In genomic region chr20:59776059-59776603, GRCh38 we compare ENCODE assay signal across 16 cellular contexts.
DNase-seq lines count a peak whose midpoint lies in the region; ATAC-seq lines count a peak whose summit lies in the region.
"Had no signal": no experiment of that assay in that cellular context is flagged by ENCODE, and none has a peak within 500 bp of the region (broad histone marks: within the 10 kb centered on the region; RNA-seq: fewer than 3 reads in every experiment).

No MANE protein-coding gene starts in this region.

- H3K4me3 Mint-ChIP-seq in activated CD8-positive, alpha-beta memory T cell treated with anti-CD3 and anti-CD28 coated beads, Interleukin-2, amount 10 ng/mL, durations not matched to agents 7 days and 5 days, result no peak overlapping the region
- H3K4me3 Mint-ChIP-seq: CD8-positive, alpha-beta memory T cell; GM23338 had no signal

- DNase-seq in activated effector memory CD4-positive, alpha-beta T cell treated with anti-CD3 and anti-CD28 coated beads, Interleukin-2, amount 50 U/mL, for 16 hours, result peak; percentile 37
- DNase-seq in activated effector memory CD4-positive, alpha-beta T cell treated with Interleukin-2 at 50 U/mL for 16 hours, result no peak
- peak; percentile 19 for DNase-seq in activated CD8-positive, alpha-beta memory T cell treated with anti-CD3 and anti-CD28 coated beads, Interleukin-2, amount 10 ng/mL, durations not matched to agents 7 days and 5 days
- DNase-seq in mesenteric fat pad (ENCODE audit: low spot score) (peak; percentile 68), ureter (ENCODE audit: low spot score) (peak; percentile 27), H4 (ENCODE audit: low spot score) (no peak)
- DNase-seq in activated naive CD4-positive, alpha-beta T cell treated with anti-CD3 and anti-CD28 coated beads, Interleukin-2, amount 50 U/mL, for 16 hours, result no peak
- DNase-seq: CD8-positive, alpha-beta memory T cell; GDM1; NCI-H1436; NCI-H2029; NCI-H2171; NCI-H446; SHP77 treated with DMSO at 0.1 percent for 48 hours had no signal

- no peaks in the 10 kb centered on the region for H3K9me3 Mint-ChIP-seq in activated CD8-positive, alpha-beta memory T cell treated with anti-CD3 and anti-CD28 coated beads, Interleukin-2, amount 10 ng/mL, durations not matched to agents 7 days and 5 days (ENCODE audit: low read depth)
- H3K9me3 Mint-ChIP-seq: CD8-positive, alpha-beta memory T cell; GM23338 had no signal

- CTCF ChIA-PET in activated CD8-positive, alpha-beta memory T cell treated with anti-CD3 and anti-CD28 coated beads, Interleukin-2, amount 10 ng/mL, durations not matched to agents 7 days and 5 days (lab: Charles Lee), result no interaction called here

- H3K27ac Mint-ChIP-seq in activated CD8-positive, alpha-beta memory T cell treated with anti-CD3 and anti-CD28 coated beads, Interleukin-2, amount 10 ng/mL, durations not matched to agents 7 days and 5 days, result no peak overlapping the region
- H3K27ac Mint-ChIP-seq: GM23338 had no signal

- ATAC-seq in activated CD8-positive, alpha-beta memory T cell treated with anti-CD3 and anti-CD28 coated beads, Interleukin-2, amount 10 ng/mL, durations not matched to agents 7 days and 5 days, result no peak
- ATAC-seq: GM23338, K562 had no signal

- H3K27me3 Mint-ChIP-seq in activated CD8-positive, alpha-beta memory T cell treated with anti-CD3 and anti-CD28 coated beads, Interleukin-2, amount 10 ng/mL, durations not matched to agents 7 days and 5 days, result no peaks in the 10 kb centered on the region

- H3K4me1 Mint-ChIP-seq in activated CD8-positive, alpha-beta memory T cell treated with anti-CD3 and anti-CD28 coated beads, Interleukin-2, amount 10 ng/mL, durations not matched to agents 7 days and 5 days, result peaks cover 6% of the 10 kb centered on the region
- H3K4me1 Mint-ChIP-seq: CD8-positive, alpha-beta memory T cell had no signal

- no peaks in the 10 kb centered on the region for H3K36me3 Mint-ChIP-seq in activated CD8-positive, alpha-beta memory T cell treated with anti-CD3 and anti-CD28 coated beads, Interleukin-2, amount 10 ng/mL, durations not matched to agents 7 days and 5 days
- H3K36me3 Mint-ChIP-seq: CD8-positive, alpha-beta memory T cell had no signal

Comparison
In these comparisons a context has a peak if more than half of its experiments do, and no peak if none do; other contexts are left out.
1. DNase-seq: peak in activated effector memory CD4-positive, alpha-beta T cell treated with anti-CD3 and anti-CD28 coated beads, Interleukin-2, amount 50 U/mL, for 16 hours (single experiment), activated CD8-positive, alpha-beta memory T cell treated with anti-CD3 and anti-CD28 coated beads, Interleukin-2, amount 10 ng/mL, durations not matched to agents 7 days and 5 days (single experiment), mesenteric fat pad (single experiment) and ureter (single experiment); none in activated effector memory CD4-positive, alpha-beta T cell treated with Interleukin-2 at 50 U/mL for 16 hours (single experiment), H4 (single experiment) and activated naive CD4-positive, alpha-beta T cell treated with anti-CD3 and anti-CD28 coated beads, Interleukin-2, amount 50 U/mL, for 16 hours (single experiment).